In genomic region chr20:49675368-49676151, GRCh38 we compare ENCODE assay signal across 9 cellular contexts. TPM values are rescaled to one million over a fixed set of nuclear protein-coding genes. Genes with fewer than 3 reads are reported as not detected.
DNase-seq lines count a peak whose midpoint lies in the region; ATAC-seq and TF ChIP-seq lines count a peak whose summit lies in the region.
"Had no signal": no experiment of that assay in that cellular context is flagged by ENCODE, and none has a peak within 500 bp of the region (broad histone marks: within the 10 kb centered on the region; RNA-seq: fewer than 3 reads in every experiment).

No MANE protein-coding gene starts in this region.

- intact Hi-C loops in activated CD4-positive, alpha-beta T cell treated with anti-CD3 and anti-CD28 coated beads for 36 hours (cut with DNase I, micrococcal nuclease): loop anchor here in 1 of 2 experiments (2.0 kb wide), 1 partner anchor 137 kb away; the partner anchor contains the start of gene SLC9A8
- intact Hi-C loops in transverse colon (cut with DNase I; ENCODE audit: low total_unique reads): no loop called here

- H3K27ac Mint-ChIP-seq in activated CD4-positive, alpha-beta T cell treated with anti-CD3 and anti-CD28 coated beads for 36 hours: peak overlapping the region; percentile 44

- H3K27me3 Mint-ChIP-seq in activated CD4-positive, alpha-beta T cell treated with anti-CD3 and anti-CD28 coated beads for 36 hours: no peaks in the 10 kb centered on the region

- no peaks in the 10 kb centered on the region for H3K27me3 ChIP-seq in ectodermal cell (ENCODE audit: control insufficient read depth, insufficient read depth, low read length, poor library complexity, severe bottlenecking)
- H3K27me3 ChIP-seq in transverse colon: no peaks in the 10 kb centered on the region

- H3K36me3 ChIP-seq in ectodermal cell (ENCODE audit: control insufficient read depth, insufficient read depth, low read length): no peaks in the 10 kb centered on the region
- H3K36me3 ChIP-seq in transverse colon: no peaks in the 10 kb centered on the region

- peaks cover 60% of the 10 kb centered on the region for H3K4me1 Mint-ChIP-seq in activated CD4-positive, alpha-beta T cell treated with anti-CD3 and anti-CD28 coated beads for 36 hours

- no peak for TF ChIP-seq POLR2A in transverse colon (IDR thresholded peaks at IDR 0.05)

- H3K9me3 ChIP-seq in ectodermal cell (ENCODE audit: control insufficient read depth, low read length) (no peaks in the 10 kb centered on the region), transverse colon (no peaks in the 10 kb centered on the region)

- H3K4me1 ChIP-seq in ectodermal cell (ENCODE audit: control insufficient read depth, insufficient read depth, low read length) (peaks cover 45% of the 10 kb centered on the region), transverse colon (peaks cover 52 to 100% (median 80%) of the 10 kb centered on the region in 4 donors)

- DNase-seq in activated CD4-positive, alpha-beta T cell treated with anti-CD3 and anti-CD28 coated beads for 36 hours: no peak
- no peak for DNase-seq in activated CD4-positive, alpha-beta T cell treated with anti-CD3 and anti-CD28 coated beads for 1 hour
- DNase-seq in transverse colon (peak; percentile 75), NOMO-1 treated with dmso at 0.1 percent for 144 hours (lab: John Stamatoyannopoulos, UW; ENCODE audit: unreplicated experiment) (no peak), HPDE6-E6E7 (ENCODE audit: extremely low spot score) (no peak), UCSD-AML1 (lab: John Stamatoyannopoulos, UW; ENCODE audit: unreplicated experiment) (no peak)

- no peaks in the 10 kb centered on the region for H3K9me3 Mint-ChIP-seq in activated CD4-positive, alpha-beta T cell treated with anti-CD3 and anti-CD28 coated beads for 36 hours (ENCODE audit: low read depth)

- in situ Hi-C loops in transverse colon (cut with MboI; ENCODE audit: low pct_ligation_motif_present in 1 of 4, low pct_unique_long_range_greater_than_20kb in 1 of 4, low sequenced_read_pairs in 3 of 4): no loop called here

- no peak for TF ChIP-seq CTCF in transverse colon (IDR thresholded peaks at IDR 0.05)

- no peak for TF ChIP-seq EP300 in transverse colon (IDR thresholded peaks at IDR 0.05; ENCODE audit: low read depth)

- no peak for ATAC-seq in activated CD4-positive, alpha-beta T cell treated with anti-CD3 and anti-CD28 coated beads for 36 hours
- ATAC-seq in HG03378 (IDR thresholded peaks at IDR 0.05; ENCODE audit: unreplicated experiment): peak; percentile 46

- CTCF ChIA-PET in activated CD4-positive, alpha-beta T cell treated with anti-CD3 and anti-CD28 coated beads for 36 hours (lab: Charles Lee): interaction anchor here (1.0 to 1.1 kb wide), 3 partner anchors 10 to 168 kb away, joined by 3 to 4 read pairs (median 3); no protein-coding TSS in a partner anchor

- H3K27ac ChIP-seq in ectodermal cell (ENCODE audit: insufficient read depth, low read depth, low read length, poor library complexity, severe bottlenecking) (peak overlapping the region; percentile 57), transverse colon (peak overlapping the region; percentile 84 to 93 (median 88))
- H3K27ac ChIP-seq: parathyroid adenoma had no signal

- H3K36me3 Mint-ChIP-seq in activated CD4-positive, alpha-beta T cell treated with anti-CD3 and anti-CD28 coated beads for 36 hours (ENCODE audit: low read depth): peaks cover 4% of the 10 kb centered on the region

- 87 to 93% methylated on average over 7 to 8 of the region's 9 CpGs for WGBS in ectodermal cell, 2 experiments
- 34 to 45% methylated on average over 5 to 9 of the region's 9 CpGs for WGBS in transverse colon (ENCODE audit: low coverage in 1 of 2), 2 donors

- no peak overlapping the region for H3K4me3 Mint-ChIP-seq in activated CD4-positive, alpha-beta T cell treated with anti-CD3 and anti-CD28 coated beads for 36 hours

- H3K4me3 ChIP-seq in ectodermal cell (ENCODE audit: insufficient read depth, low read depth, low read length) (no peak overlapping the region), transverse colon (peak overlapping the region in 1 of 4 donors; percentile 22)

- POLR2A ChIA-PET in activated CD4-positive, alpha-beta T cell treated with anti-CD3 and anti-CD28 coated beads for 36 hours (lab: Charles Lee): no interaction called here

RNA-seq across cellular contexts. Expression of gene B4GALT5, which starts 38.1 kb away (rescaled TPM):
- 10 to 100 TPM; 18.6 to 19.6 TPM for total RNA-seq in activated CD4-positive, alpha-beta T cell treated with anti-CD3 and anti-CD28 coated beads for 36 hours
- polyA plus RNA-seq in ectodermal cell (2013, experiment 1 of 4): 55.4 TPM
- polyA plus RNA-seq in ectodermal cell (2013, experiment 2 of 4): 63.5 TPM
- 37.2 TPM for polyA plus RNA-seq in ectodermal cell (2013, experiment 3 of 4)
- polyA plus RNA-seq in ectodermal cell (2013, experiment 4 of 4): 43.6 TPM
- total RNA-seq in transverse colon: 10 to 100 TPM; 22.3 to 43.2 (median 29.4) TPM
